In the genomic region with DNA sequence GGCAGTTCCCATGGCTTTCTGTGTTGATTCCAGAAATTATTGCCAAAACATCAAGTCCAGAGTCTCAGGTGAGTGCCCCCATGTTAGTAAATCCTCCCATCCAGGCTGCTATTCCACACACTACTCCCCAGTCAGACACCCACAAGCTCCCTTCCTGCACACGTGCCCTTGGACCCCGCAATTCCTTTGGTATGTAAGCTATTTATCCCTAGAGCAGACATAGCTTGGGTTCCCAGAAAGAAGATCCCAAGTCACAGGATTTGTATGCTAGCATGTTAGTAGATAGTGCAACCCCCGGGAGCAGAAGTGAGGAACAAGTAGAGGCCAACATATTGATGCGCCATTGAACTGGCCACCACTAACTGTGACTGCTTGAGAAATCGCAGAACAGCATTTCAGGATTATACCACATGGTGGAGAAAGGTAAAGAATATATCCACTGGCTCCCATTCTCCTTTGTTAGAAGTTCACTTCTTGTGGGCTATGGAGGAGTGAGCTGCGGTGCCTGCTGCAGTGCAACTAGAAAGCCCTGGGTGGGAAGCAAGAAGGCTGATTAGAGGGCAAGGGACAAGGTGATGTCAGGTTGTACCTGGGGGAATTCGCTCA, we compare ENCODE assay signal across 21 cellular contexts.
DNase-seq lines count a peak whose midpoint lies in the region; ATAC-seq and TF ChIP-seq lines count a peak whose summit lies in the region.
"Had no signal": no experiment of that assay in that cellular context is flagged by ENCODE, and none has a peak within 500 bp of the region (broad histone marks: within the 10 kb centered on the region; RNA-seq: fewer than 3 reads in every experiment).

No MANE protein-coding gene starts in this region.

- no peak overlapping the region for H3K23ac ChIP-seq in mesenchymal stem cell (ENCODE audit: low read length in 2 of 2)

- H3K9me2 ChIP-seq in GM23338 (ENCODE audit: insufficient read depth): 0 out of 2 replicates have a peak, but pooled peaks cover 4% of the 10 kb centered on the region
- H3K9me2 ChIP-seq: SK-N-SH had no signal

- H2BK12ac ChIP-seq in mesenchymal stem cell (ENCODE audit: low read length in 2 of 2): no peak overlapping the region

- H3K4me1 Mint-ChIP-seq in GM23338 (peaks cover 7% of the 10 kb centered on the region; the same call in 2 of the 3 replicates), brain (peaks cover 37% of the 10 kb centered on the region)
- H3K4me1 Mint-ChIP-seq: CD14-positive monocyte had no signal

- H3K18ac ChIP-seq in mesenchymal stem cell (ENCODE audit: low read depth in 1 of 2, low read length in 2 of 2): no peak overlapping the region

- H3K36me3 Mint-ChIP-seq in GM23338 (ENCODE audit: low read depth) (no peaks in the 10 kb centered on the region), brain (no peaks in the 10 kb centered on the region)
- H3K36me3 Mint-ChIP-seq: CD14-positive monocyte had no signal

- H3K9ac ChIP-seq in mesenchymal stem cell (ENCODE audit: low read length) (no peak overlapping the region), colonic mucosa (ENCODE audit: low read depth in 2 of 2, low read length in 2 of 2) (no peak overlapping the region)
- H3K9ac ChIP-seq: KMS-11, SK-N-SH had no signal

- whole genome bisulfite sequencing in mesenchymal stem cell: 90% methylated on average over 7 of the region's 7 CpGs

- no peak overlapping the region for H2BK15ac ChIP-seq in mesenchymal stem cell (ENCODE audit: low read depth, poor library complexity, severe bottlenecking)

- no peak overlapping the region for H2BK5ac ChIP-seq in mesenchymal stem cell (ENCODE audit: low read depth, low read length, poor library complexity, severe bottlenecking)

- no peak overlapping the region for H3K4ac ChIP-seq in mesenchymal stem cell (ENCODE audit: low read depth in 1 of 2, low read length in 2 of 2)

- H3F3A ChIP-seq in GM23338 (replicated peaks; ENCODE audit: low read depth): no peaks in the 10 kb centered on the region

- no peaks in the 10 kb centered on the region for H3K27me3 Mint-ChIP-seq in GM23338 (ENCODE audit: insufficient read depth, low read depth, poor library complexity)
- peaks cover 8% of the 10 kb centered on the region for H3K27me3 Mint-ChIP-seq in brain

- no peak overlapping the region for H3K4me3 Mint-ChIP-seq in GM23338
- peak overlapping the region in 1 of 5 experiments; percentile 64 for H3K4me3 Mint-ChIP-seq in brain
- H3K4me3 Mint-ChIP-seq: CD14-positive monocyte, H9 had no signal

- H3K9me3 Mint-ChIP-seq in GM23338 (no peaks in the 10 kb centered on the region), brain (no peaks in the 10 kb centered on the region)
- H3K9me3 Mint-ChIP-seq: H9 had no signal

- no peak overlapping the region for H2AK5ac ChIP-seq in mesenchymal stem cell (ENCODE audit: low read length, severe bottlenecking)

- H3K4me2 ChIP-seq in GM23338 (no peak overlapping the region), mesenchymal stem cell (ENCODE audit: low read length, poor library complexity, severe bottlenecking) (no peak overlapping the region)
- H3K4me2 ChIP-seq: KMS-11, SK-N-SH had no signal

- H4K20me1 ChIP-seq in GM23338 (replicated peaks; ENCODE audit: insufficient read depth): no peaks in the 10 kb centered on the region

- no peak for TF ChIP-seq CTCF in GM23338 (conservative IDR thresholded peaks at IDR 0.05; ENCODE audit: low read depth in 2 of 2)
- TF ChIP-seq CTCF in brain (conservative IDR thresholded peaks at IDR 0.05): no peak
- no peak for TF ChIP-seq CTCF in colonic mucosa (IDR thresholded peaks at IDR 0.05)

- no peaks in the 10 kb centered on the region for H3K9me3 ChIP-seq in mesenchymal stem cell (ENCODE audit: control insufficient read depth, low read length)
- H3K9me3 ChIP-seq in colonic mucosa: no peaks in the 10 kb centered on the region
- H3K9me3 ChIP-seq: SK-N-SH had no signal

- intact Hi-C loops in colonic mucosa (cut with DNase I): no loop called here

- H3K27ac ChIP-seq in GM23338 (ENCODE audit: low read depth) (no peak overlapping the region), mesenchymal stem cell (ENCODE audit: low read length, poor library complexity, severe bottlenecking) (no peak overlapping the region), colonic mucosa (no peak overlapping the region)
- H3K27ac ChIP-seq: KMS-11 had no signal

- H4K91ac ChIP-seq in mesenchymal stem cell (ENCODE audit: low read length): no peak overlapping the region

- no peaks in the 10 kb centered on the region for H3K79me2 ChIP-seq in GM23338 (replicated peaks; ENCODE audit: insufficient read depth)

- no peak overlapping the region for H3K27ac Mint-ChIP-seq in GM23338
- H3K27ac Mint-ChIP-seq in brain: peak overlapping the region; percentile 56 to 96 (median 89)
- H3K27ac Mint-ChIP-seq: CD14-positive monocyte, H9 had no signal

- DNase-seq in GM23338 (ENCODE audit: low spot score): peak; percentile 4
- no peak for DNase-seq in mesenchymal stem cell
- DNase-seq in colonic mucosa: no peak
- no peak for DNase-seq in NCI-H2081 treated with DMSO at 0.1 percent for 48 hours (lab: John Stamatoyannopoulos, UW)
- DNase-seq in activated gamma-delta T cell treated with Interleukin-2 at 50 U/mL for 16 hours: no peak
- DNase-seq: AML-193, DMS79, H9, NCI-H1417, NCI-H187, NCI-H2227 treated with DMSO at 0.1 percent for 48 hours, NCI-H510A treated with DMSO at 0.1 percent for 48 hours, NCI-H82, PC-3, RPMI8226, SHP77 treated with DMSO at 0.1 percent for 48 hours, SK-N-SH had no signal

- no peak overlapping the region for H2BK120ac ChIP-seq in mesenchymal stem cell (ENCODE audit: low read depth, low read length)

- no peaks in the 10 kb centered on the region for H3K36me3 ChIP-seq in GM23338 (ENCODE audit: insufficient read depth)
- H3K36me3 ChIP-seq in mesenchymal stem cell (ENCODE audit: control insufficient read depth in 1 of 2, insufficient read depth in 2 of 2, low read depth in 1 of 2, low read length in 2 of 2): no peaks in the 10 kb centered on the region
- no peaks in the 10 kb centered on the region for H3K36me3 ChIP-seq in colonic mucosa

- no peak overlapping the region for H3K14ac ChIP-seq in mesenchymal stem cell (ENCODE audit: low read length in 2 of 2)

- H3K79me1 ChIP-seq in mesenchymal stem cell (replicated peaks; ENCODE audit: low read length, poor library complexity, severe bottlenecking): no peaks in the 10 kb centered on the region

- ATAC-seq in GM23338 (peak; percentile 32; the same call in 2 of the 3 replicates), HG03045 (IDR thresholded peaks at IDR 0.05; ENCODE audit: unreplicated experiment) (no peak)
- ATAC-seq: PC-3 had no signal

- H3K27me3 ChIP-seq in GM23338 (ENCODE audit: insufficient read depth) (no peaks in the 10 kb centered on the region), mesenchymal stem cell (ENCODE audit: control insufficient read depth in 1 of 2, insufficient read depth in 1 of 2, low read length in 2 of 2) (no peaks in the 10 kb centered on the region), colonic mucosa (no peaks in the 10 kb centered on the region)

- H3K4me1 ChIP-seq in GM23338 (ENCODE audit: insufficient read depth): no peaks in the 10 kb centered on the region
- H3K4me1 ChIP-seq in mesenchymal stem cell (ENCODE audit: control insufficient read depth, insufficient read depth, low read depth, low read length): peaks cover 3% of the 10 kb centered on the region
- no peaks in the 10 kb centered on the region for H3K4me1 ChIP-seq in colonic mucosa

- H3K4me3 ChIP-seq in GM23338: no peak overlapping the region
- H3K4me3 ChIP-seq in mesenchymal stem cell (ENCODE audit: insufficient read depth in 1 of 2, low read depth in 1 of 2, low read length in 2 of 2): no peak overlapping the region
- no peak overlapping the region for H3K4me3 ChIP-seq in colonic mucosa

- peak overlapping the region; percentile 78; the same call in 1 of the 2 replicates for H2AFZ ChIP-seq in GM23338
- no peak overlapping the region for H2AFZ ChIP-seq in mesenchymal stem cell (ENCODE audit: low read depth, low read length)

- H4K8ac ChIP-seq in mesenchymal stem cell (ENCODE audit: low read length): peak overlapping the region; percentile 20

TF ChIP-seq in GM23338, 12 proteins besides CTCF, POLR2A, EP300 and RAD21 (continues in another document):
- TF ChIP-seq ZNF331 (CRISPR knock-in tag; IDR thresholded peaks at IDR 0.05; ENCODE audit: low read depth): no peak
- TF ChIP-seq, protein P1, sequence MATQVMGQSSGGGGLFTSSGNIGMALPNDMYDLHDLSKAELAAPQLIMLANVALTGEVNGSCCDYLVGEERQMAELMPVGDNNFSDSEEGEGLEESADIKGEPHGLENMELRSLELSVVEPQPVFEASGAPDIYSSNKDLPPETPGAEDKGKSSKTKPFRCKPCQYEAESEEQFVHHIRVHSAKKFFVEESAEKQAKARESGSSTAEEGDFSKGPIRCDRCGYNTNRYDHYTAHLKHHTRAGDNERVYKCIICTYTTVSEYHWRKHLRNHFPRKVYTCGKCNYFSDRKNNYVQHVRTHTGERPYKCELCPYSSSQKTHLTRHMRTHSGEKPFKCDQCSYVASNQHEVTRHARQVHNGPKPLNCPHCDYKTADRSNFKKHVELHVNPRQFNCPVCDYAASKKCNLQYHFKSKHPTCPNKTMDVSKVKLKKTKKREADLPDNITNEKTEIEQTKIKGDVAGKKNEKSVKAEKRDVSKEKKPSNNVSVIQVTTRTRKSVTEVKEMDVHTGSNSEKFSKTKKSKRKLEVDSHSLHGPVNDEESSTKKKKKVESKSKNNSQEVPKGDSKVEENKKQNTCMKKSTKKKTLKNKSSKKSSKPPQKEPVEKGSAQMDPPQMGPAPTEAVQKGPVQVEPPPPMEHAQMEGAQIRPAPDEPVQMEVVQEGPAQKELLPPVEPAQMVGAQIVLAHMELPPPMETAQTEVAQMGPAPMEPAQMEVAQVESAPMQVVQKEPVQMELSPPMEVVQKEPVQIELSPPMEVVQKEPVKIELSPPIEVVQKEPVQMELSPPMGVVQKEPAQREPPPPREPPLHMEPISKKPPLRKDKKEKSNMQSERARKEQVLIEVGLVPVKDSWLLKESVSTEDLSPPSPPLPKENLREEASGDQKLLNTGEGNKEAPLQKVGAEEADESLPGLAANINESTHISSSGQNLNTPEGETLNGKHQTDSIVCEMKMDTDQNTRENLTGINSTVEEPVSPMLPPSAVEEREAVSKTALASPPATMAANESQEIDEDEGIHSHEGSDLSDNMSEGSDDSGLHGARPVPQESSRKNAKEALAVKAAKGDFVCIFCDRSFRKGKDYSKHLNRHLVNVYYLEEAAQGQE (IDR thresholded peaks at IDR 0.05; ENCODE audit: unreplicated experiment): no peak
- no peak for TF ChIP-seq STAT1 (IDR thresholded peaks at IDR 0.05; ENCODE audit: unreplicated experiment)
- no peak for TF ChIP-seq EZH2phosphoT487 (IDR thresholded peaks at IDR 0.05; ENCODE audit: unreplicated experiment)
- TF ChIP-seq POLR2AphosphoS5 (IDR thresholded peaks at IDR 0.05; ENCODE audit: low read depth): no peak
